Comparison of ENCODE assay signal across 1 cellular context in genomic region chr1:6483761-6484117, GRCh38.
TF ChIP-seq lines count a peak whose summit lies in the region.

No MANE protein-coding gene starts in this region.

TF ChIP-seq in endothelial cell of umbilical vein, 7 proteins besides CTCF, POLR2A, EP300 and RAD21:
- TF ChIP-seq MAX (IDR thresholded peaks at IDR 0.05; ENCODE audit: insufficient read depth, insufficient read length) (no peak), MYC (IDR thresholded peaks at IDR 0.05; ENCODE audit: low read depth, low read length) (no peak), FOS (IDR thresholded peaks at IDR 0.05; ENCODE audit: borderline replicate concordance, insufficient read depth, low read length) (no peak), GATA2 (IDR thresholded peaks at IDR 0.05; ENCODE audit: insufficient read depth, insufficient read length, low read depth, low read length) (no peak), JUN (IDR thresholded peaks at IDR 0.05; ENCODE audit: borderline replicate concordance, insufficient read depth, insufficient read length, low read depth) (no peak), POLR2AphosphoS5 (IDR thresholded peaks at IDR 0.05; ENCODE audit: insufficient read depth, low read depth, low read length) (no peak), EZH2 (IDR thresholded peaks at IDR 0.05; ENCODE audit: borderline replicate concordance, low read depth, low read length, severe bottlenecking) (no peak)
